1 cellular context compared by ENCODE assay signal in the genomic region with DNA sequence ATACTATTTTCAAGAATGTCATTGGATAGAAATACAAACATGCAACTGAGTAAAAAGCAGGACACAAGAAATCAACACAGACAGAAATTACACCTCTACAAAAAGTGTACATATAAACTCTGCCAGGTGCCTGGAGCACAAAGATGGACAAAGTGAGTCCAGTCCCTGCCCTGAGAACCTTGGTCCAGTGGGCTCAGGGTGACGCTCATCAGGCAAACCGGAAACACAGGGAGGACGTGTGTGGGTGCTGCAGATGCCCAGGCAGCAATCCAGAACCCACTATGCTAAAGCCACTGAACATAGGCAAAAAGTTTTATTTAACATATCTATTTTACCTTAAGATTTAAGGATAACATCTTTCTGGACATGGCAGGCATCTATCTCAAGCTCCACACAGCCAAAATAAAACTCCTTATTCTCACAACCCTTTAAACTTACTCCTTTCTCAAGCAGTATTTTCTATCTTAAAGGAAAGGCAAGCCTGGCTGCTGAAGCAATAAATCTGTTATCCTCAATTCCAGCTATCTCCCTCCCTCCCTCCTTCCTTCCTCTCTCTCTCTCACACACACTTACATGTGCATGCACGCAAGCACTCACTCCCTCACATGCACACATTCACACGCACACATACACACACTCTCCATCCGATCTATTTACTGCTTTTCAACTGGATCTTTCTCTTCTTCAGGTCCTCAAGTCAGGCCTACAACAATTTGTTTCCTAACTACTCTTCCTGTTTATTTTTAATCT.
TF ChIP-seq lines count a peak whose summit lies in the region.

No MANE protein-coding gene starts in this region.

TF ChIP-seq in HEK293, 187 proteins besides CTCF, POLR2A, EP300 and RAD21 (continued from another document):
- TF ChIP-seq, protein P1, sequence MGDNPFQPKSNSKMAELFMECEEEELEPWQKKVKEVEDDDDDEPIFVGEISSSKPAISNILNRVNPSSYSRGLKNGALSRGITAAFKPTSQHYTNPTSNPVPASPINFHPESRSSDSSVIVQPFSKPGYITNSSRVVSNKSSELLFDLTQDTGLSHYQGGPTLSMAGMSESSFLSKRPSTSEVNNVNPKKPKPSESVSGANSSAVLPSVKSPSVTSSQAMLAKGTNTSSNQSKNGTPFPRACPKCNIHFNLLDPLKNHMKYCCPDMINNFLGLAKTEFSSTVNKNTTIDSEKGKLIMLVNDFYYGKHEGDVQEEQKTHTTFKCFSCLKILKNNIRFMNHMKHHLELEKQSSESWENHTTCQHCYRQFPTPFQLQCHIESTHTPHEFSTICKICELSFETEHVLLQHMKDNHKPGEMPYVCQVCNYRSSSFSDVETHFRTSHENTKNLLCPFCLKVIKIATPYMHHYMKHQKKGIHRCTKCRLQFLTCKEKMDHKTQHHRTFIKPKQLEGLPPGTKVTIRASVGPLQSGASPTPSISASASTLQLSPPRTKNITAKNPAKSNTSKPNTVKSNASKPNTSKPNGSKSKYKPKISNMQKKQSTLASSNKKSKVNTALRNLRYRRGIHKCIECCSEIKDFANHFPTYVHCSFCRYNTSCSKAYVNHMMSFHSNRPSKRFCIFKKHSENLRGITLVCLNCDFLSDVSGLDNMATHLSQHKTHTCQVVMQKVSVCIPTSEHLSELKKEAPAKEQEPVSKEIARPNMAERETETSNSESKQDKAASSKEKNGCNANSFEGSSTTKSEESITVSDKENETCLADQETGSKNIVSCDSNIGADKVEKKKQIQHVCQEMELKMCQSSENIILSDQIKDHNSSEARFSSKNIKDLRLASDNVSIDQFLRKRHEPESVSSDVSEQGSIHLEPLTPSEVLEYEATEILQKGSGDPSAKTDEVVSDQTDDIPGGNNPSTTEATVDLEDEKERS (tag by site-specific recombination; IDR thresholded peaks at IDR 0.05), result no peak
- TF ChIP-seq ZBTB17 (tag by site-specific recombination; IDR thresholded peaks at IDR 0.05) (peak; percentile 52; the same call in 1 of the 2 replicates), ZXDB (tag by site-specific recombination; IDR thresholded peaks at IDR 0.05) (no peak), ZNF138 (tag by site-specific recombination; IDR thresholded peaks at IDR 0.05; ENCODE audit: borderline replicate concordance) (no peak), ZNF114 (tag by site-specific recombination; IDR thresholded peaks at IDR 0.05) (no peak), PRDM1 (tag by site-specific recombination; IDR thresholded peaks at IDR 0.05) (peak; percentile 55), ZNF23 (tag by site-specific recombination; IDR thresholded peaks at IDR 0.05; ENCODE audit: borderline replicate concordance) (no peak), ZNF211 (tag by site-specific recombination; IDR thresholded peaks at IDR 0.05; ENCODE audit: low read depth) (no peak), ZNF791 (tag by site-specific recombination; IDR thresholded peaks at IDR 0.05) (no peak), ZNF510 (tag by site-specific recombination; IDR thresholded peaks at IDR 0.05; ENCODE audit: insufficient replicate concordance) (no peak), ZNF24 (tag by site-specific recombination; IDR thresholded peaks at IDR 0.05) (no peak), KLF9 (tag by site-specific recombination; IDR thresholded peaks at IDR 0.05; ENCODE audit: low read depth) (no peak), ZNF121 (tag by site-specific recombination; IDR thresholded peaks at IDR 0.05) (no peak), BCL11B (tag by site-specific recombination; IDR thresholded peaks at IDR 0.05; ENCODE audit: low read depth) (no peak), ZNF629 (tag by site-specific recombination; IDR thresholded peaks at IDR 0.05) (no peak), ZNF610 (tag by site-specific recombination; IDR thresholded peaks at IDR 0.05; ENCODE audit: borderline replicate concordance) (no peak), ZNF596 (tag by site-specific recombination; IDR thresholded peaks at IDR 0.05) (no peak)
- TF ChIP-seq, protein P2, sequence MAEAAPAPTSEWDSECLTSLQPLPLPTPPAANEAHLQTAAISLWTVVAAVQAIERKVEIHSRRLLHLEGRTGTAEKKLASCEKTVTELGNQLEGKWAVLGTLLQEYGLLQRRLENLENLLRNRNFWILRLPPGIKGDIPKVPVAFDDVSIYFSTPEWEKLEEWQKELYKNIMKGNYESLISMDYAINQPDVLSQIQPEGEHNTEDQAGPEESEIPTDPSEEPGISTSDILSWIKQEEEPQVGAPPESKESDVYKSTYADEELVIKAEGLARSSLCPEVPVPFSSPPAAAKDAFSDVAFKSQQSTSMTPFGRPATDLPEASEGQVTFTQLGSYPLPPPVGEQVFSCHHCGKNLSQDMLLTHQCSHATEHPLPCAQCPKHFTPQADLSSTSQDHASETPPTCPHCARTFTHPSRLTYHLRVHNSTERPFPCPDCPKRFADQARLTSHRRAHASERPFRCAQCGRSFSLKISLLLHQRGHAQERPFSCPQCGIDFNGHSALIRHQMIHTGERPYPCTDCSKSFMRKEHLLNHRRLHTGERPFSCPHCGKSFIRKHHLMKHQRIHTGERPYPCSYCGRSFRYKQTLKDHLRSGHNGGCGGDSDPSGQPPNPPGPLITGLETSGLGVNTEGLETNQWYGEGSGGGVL (tag by site-specific recombination; IDR thresholded peaks at IDR 0.05), result 0 out of 2 replicates have a peak, but pooled peaks have one; percentile 18
- TF ChIP-seq, protein P3, sequence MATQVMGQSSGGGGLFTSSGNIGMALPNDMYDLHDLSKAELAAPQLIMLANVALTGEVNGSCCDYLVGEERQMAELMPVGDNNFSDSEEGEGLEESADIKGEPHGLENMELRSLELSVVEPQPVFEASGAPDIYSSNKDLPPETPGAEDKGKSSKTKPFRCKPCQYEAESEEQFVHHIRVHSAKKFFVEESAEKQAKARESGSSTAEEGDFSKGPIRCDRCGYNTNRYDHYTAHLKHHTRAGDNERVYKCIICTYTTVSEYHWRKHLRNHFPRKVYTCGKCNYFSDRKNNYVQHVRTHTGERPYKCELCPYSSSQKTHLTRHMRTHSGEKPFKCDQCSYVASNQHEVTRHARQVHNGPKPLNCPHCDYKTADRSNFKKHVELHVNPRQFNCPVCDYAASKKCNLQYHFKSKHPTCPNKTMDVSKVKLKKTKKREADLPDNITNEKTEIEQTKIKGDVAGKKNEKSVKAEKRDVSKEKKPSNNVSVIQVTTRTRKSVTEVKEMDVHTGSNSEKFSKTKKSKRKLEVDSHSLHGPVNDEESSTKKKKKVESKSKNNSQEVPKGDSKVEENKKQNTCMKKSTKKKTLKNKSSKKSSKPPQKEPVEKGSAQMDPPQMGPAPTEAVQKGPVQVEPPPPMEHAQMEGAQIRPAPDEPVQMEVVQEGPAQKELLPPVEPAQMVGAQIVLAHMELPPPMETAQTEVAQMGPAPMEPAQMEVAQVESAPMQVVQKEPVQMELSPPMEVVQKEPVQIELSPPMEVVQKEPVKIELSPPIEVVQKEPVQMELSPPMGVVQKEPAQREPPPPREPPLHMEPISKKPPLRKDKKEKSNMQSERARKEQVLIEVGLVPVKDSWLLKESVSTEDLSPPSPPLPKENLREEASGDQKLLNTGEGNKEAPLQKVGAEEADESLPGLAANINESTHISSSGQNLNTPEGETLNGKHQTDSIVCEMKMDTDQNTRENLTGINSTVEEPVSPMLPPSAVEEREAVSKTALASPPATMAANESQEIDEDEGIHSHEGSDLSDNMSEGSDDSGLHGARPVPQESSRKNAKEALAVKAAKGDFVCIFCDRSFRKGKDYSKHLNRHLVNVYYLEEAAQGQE (tag by site-specific recombination; IDR thresholded peaks at IDR 0.05), result no peak
- TF ChIP-seq, protein P4, sequence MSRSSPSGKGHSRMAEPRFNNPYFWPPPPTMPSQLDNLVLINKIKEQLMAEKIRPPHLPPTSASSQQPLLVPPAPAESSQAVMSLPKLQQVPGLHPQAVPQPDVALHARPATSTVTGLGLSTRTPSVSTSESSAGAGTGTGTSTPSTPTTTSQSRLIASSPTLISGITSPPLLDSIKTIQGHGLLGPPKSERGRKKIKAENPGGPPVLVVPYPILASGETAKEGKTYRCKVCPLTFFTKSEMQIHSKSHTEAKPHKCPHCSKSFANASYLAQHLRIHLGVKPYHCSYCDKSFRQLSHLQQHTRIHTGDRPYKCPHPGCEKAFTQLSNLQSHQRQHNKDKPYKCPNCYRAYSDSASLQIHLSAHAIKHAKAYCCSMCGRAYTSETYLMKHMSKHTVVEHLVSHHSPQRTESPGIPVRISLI (tag by site-specific recombination; IDR thresholded peaks at IDR 0.05), result no peak
- TF ChIP-seq, protein P5, sequence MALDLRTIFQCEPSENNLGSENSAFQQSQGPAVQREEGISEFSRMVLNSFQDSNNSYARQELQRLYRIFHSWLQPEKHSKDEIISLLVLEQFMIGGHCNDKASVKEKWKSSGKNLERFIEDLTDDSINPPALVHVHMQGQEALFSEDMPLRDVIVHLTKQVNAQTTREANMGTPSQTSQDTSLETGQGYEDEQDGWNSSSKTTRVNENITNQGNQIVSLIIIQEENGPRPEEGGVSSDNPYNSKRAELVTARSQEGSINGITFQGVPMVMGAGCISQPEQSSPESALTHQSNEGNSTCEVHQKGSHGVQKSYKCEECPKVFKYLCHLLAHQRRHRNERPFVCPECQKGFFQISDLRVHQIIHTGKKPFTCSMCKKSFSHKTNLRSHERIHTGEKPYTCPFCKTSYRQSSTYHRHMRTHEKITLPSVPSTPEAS (tag by site-specific recombination; IDR thresholded peaks at IDR 0.05), result peak; percentile 31
- TF ChIP-seq, protein P6, sequence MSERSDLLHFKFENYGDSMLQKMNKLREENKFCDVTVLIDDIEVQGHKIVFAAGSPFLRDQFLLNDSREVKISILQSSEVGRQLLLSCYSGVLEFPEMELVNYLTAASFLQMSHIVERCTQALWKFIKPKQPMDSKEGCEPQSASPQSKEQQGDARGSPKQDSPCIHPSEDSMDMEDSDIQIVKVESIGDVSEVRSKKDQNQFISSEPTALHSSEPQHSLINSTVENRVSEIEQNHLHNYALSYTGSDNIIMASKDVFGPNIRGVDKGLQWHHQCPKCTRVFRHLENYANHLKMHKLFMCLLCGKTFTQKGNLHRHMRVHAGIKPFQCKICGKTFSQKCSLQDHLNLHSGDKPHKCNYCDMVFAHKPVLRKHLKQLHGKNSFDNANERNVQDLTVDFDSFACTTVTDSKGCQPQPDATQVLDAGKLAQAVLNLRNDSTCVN (tag by site-specific recombination; optimal IDR thresholded peaks at IDR 0.05), result no peak
- TF ChIP-seq, protein P7, sequence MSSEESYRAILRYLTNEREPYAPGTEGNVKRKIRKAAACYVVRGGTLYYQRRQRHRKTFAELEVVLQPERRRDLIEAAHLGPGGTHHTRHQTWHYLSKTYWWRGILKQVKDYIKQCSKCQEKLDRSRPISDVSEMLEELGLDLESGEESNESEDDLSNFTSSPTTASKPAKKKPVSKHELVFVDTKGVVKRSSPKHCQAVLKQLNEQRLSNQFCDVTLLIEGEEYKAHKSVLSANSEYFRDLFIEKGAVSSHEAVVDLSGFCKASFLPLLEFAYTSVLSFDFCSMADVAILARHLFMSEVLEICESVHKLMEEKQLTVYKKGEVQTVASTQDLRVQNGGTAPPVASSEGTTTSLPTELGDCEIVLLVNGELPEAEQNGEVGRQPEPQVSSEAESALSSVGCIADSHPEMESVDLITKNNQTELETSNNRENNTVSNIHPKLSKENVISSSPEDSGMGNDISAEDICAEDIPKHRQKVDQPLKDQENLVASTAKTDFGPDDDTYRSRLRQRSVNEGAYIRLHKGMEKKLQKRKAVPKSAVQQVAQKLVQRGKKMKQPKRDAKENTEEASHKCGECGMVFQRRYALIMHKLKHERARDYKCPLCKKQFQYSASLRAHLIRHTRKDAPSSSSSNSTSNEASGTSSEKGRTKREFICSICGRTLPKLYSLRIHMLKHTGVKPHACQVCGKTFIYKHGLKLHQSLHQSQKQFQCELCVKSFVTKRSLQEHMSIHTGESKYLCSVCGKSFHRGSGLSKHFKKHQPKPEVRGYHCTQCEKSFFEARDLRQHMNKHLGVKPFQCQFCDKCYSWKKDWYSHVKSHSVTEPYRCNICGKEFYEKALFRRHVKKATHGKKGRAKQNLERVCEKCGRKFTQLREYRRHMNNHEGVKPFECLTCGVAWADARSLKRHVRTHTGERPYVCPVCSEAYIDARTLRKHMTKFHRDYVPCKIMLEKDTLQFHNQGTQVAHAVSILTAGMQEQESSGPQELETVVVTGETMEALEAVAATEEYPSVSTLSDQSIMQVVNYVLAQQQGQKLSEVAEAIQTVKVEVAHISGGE (tag by site-specific recombination; conservative IDR thresholded peaks at IDR 0.05; ENCODE audit: low read depth), result no peak
TF ChIP-seq in HEK293: peak in this region for 6.
